Comparison of ENCODE assay signal across 19 cellular contexts in the genomic region with DNA sequence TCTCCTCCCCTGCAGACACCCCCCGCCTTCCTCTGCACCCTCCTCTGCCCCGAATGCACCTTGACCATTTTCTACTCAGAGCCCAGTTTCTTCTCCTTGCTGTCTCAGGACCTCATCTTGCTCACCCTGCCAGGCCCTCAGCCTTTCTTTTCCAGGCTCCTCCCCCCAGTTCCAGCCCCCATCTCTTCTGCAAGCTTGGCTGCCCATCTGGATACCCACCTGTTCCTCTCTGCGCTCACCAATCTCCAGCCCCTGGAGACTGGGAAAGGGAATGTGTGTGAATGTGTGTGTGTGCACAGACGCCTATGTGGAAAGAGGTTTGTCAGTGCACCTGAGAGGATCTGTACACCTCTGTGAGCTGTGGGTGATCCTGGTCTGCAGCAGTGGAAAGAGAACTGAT. TPM values are rescaled to one million over a fixed set of nuclear protein-coding genes. Genes with fewer than 3 reads are reported as not detected.
A peak's percentile ranks its signal among the peaks of the same experiment; 100 is the strongest.
DNase-seq lines count a peak whose midpoint lies in the region; ATAC-seq and TF ChIP-seq lines count a peak whose summit lies in the region.
"Had no signal": no experiment of that assay in that cellular context is flagged by ENCODE, and none has a peak within 500 bp of the region (broad histone marks: within the 10 kb centered on the region; RNA-seq: fewer than 3 reads in every experiment).

No MANE protein-coding gene starts in this region.

- H3K79me1 ChIP-seq in neuronal stem cell (ENCODE audit: low read depth, low read length) = no peaks in the 10 kb centered on the region

- peak overlapping the region; percentile 17 for H3K18ac ChIP-seq in neuronal stem cell (ENCODE audit: low read length)

- H3K14ac ChIP-seq in neuronal stem cell (ENCODE audit: low read length) = no peak overlapping the region

- peak overlapping the region in 10 of 11 experiments; percentile 76 to 98 (median 90); a peak in 18 of 22 replicates for H3K4me2 ChIP-seq in BLaER1 treated with 17β-estradiol and CSF1 and Interleukin-3, amounts not matched to agents 10 nM and 100 nM
- H3K4me2 ChIP-seq in neuronal stem cell (ENCODE audit: insufficient read depth, low read length, poor library complexity, severe bottlenecking) = no peak overlapping the region
- H3K4me2 ChIP-seq: A549, KMS-11 had no signal

- no peak overlapping the region for H4K8ac ChIP-seq in neuronal stem cell (ENCODE audit: low read depth, low read length)

- POLR2A ChIA-PET in activated B cell treated with CpG ODN at 0.5 μM for 24 hours (lab: Charles Lee) = no interaction called here
- POLR2A ChIA-PET in CD4-positive, alpha-beta memory T cell (lab: Charles Lee; ENCODE audit: partially characterized antibody) = no interaction called here

- H3K36me3 ChIP-seq in BLaER1 treated with 17β-estradiol and CSF1 and Interleukin-3, amounts not matched to agents 10 nM and 100 nM = no peaks in the 10 kb centered on the region
- H3K36me3 ChIP-seq in neuronal stem cell (replicated peaks in 1 of 2; ENCODE audit: control insufficient read depth in 2 of 2, insufficient read depth in 2 of 2, low read length in 2 of 2) = peaks cover 5 to 6% of the 10 kb centered on the region in 2 donors
- H3K36me3 ChIP-seq in CD4-positive, alpha-beta memory T cell (ENCODE audit: insufficient read depth, low read length) = no peaks in the 10 kb centered on the region
- H3K36me3 ChIP-seq: SJCRH30 had no signal

- no peak overlapping the region for H3K27ac ChIP-seq in BLaER1 treated with 17β-estradiol and CSF1 and Interleukin-3, amounts not matched to agents 10 nM and 100 nM
- no peak overlapping the region for H3K27ac ChIP-seq in neuronal stem cell (replicated peaks; ENCODE audit: low read length)
- no peak overlapping the region for H3K27ac ChIP-seq in CD4-positive, alpha-beta memory T cell (ENCODE audit: low read depth, low read length)
- H3K27ac ChIP-seq: A549, KMS-11, SJCRH30 had no signal

- H4K20me1 ChIP-seq in BLaER1 treated with 17β-estradiol and CSF1 and Interleukin-3, amounts not matched to agents 10 nM and 100 nM = no peaks in the 10 kb centered on the region; a peak in 1 of 22 replicates

- H2BK120ac ChIP-seq in neuronal stem cell (ENCODE audit: low read depth, low read length) = no peak overlapping the region

- ATAC-seq in activated B cell treated with CpG ODN at 0.5 μM for 24 hours (ENCODE audit: low read depth) (no peak), HG03439 (IDR thresholded peaks at IDR 0.05; ENCODE audit: unreplicated experiment) (no peak)
- ATAC-seq: A549, PC-3 had no signal

- no peaks in the 10 kb centered on the region for H3K9me3 ChIP-seq in BLaER1 treated with 17β-estradiol and CSF1 and Interleukin-3, amounts not matched to agents 10 nM and 100 nM (replicated peaks in 1 of 11)
- H3K9me3 ChIP-seq in neuronal stem cell (replicated peaks in 1 of 2; ENCODE audit: control insufficient read depth in 2 of 2, insufficient read depth in 1 of 2, low read depth in 1 of 2, low read length in 2 of 2) = no peaks in the 10 kb centered on the region
- H3K9me3 ChIP-seq in CD4-positive, alpha-beta memory T cell (ENCODE audit: control insufficient read depth in 1 of 2, low read length in 2 of 2) = no peaks in the 10 kb centered on the region
- H3K9me3 ChIP-seq: A549, SJCRH30 had no signal

- H3K27me3 Mint-ChIP-seq in activated B cell treated with CpG ODN at 0.5 μM for 24 hours = no peaks in the 10 kb centered on the region
- H3K27me3 Mint-ChIP-seq in CD4-positive, alpha-beta memory T cell = peaks cover 0 to 2% of the 10 kb centered on the region in 2 donors

- no peak overlapping the region for H2AK5ac ChIP-seq in neuronal stem cell (ENCODE audit: low read depth, low read length)

- DNase-seq in NCI-H2171 (lab: John Stamatoyannopoulos, UW) (peak; percentile 94), activated B cell treated with CpG ODN at 0.5 μM for 24 hours (no peak), neuronal stem cell (ENCODE audit: low spot score) (no peak), germinal center (ENCODE audit: low spot score) (no peak), HT-29 (ENCODE audit: low spot score) (no peak)
- DNase-seq in CD4-positive, alpha-beta memory T cell = no peak
- DNase-seq: DMS79, GOT3, NCI-H1048, NCI-H1436 treated with DMSO at 0.1 percent for 48 hours, NCI-H2081 treated with DMSO at 0.1 percent for 48 hours, NCI-H226, PC-3, SJCRH30 had no signal

- H2BK5ac ChIP-seq in neuronal stem cell (ENCODE audit: low read length) = no peak overlapping the region

- no peak overlapping the region for H3K4me3 ChIP-seq in BLaER1 treated with 17β-estradiol and CSF1 and Interleukin-3, amounts not matched to agents 10 nM and 100 nM
- no peak overlapping the region for H3K4me3 ChIP-seq in neuronal stem cell (ENCODE audit: low read length in 2 of 2)
- H3K4me3 ChIP-seq in CD4-positive, alpha-beta memory T cell (ENCODE audit: low read length in 2 of 2) = no peak overlapping the region
- H3K4me3 ChIP-seq: A549, SJCRH30 had no signal

- H3K9me3 Mint-ChIP-seq in activated B cell treated with CpG ODN at 0.5 μM for 24 hours = no peaks in the 10 kb centered on the region
- H3K9me3 Mint-ChIP-seq in CD4-positive, alpha-beta memory T cell = peaks cover 0 to 1% (median 0%) of the 10 kb centered on the region in 8 donors

- no peak overlapping the region for H3K4me3 Mint-ChIP-seq in activated B cell treated with CpG ODN at 0.5 μM for 24 hours
- no peak overlapping the region for H3K4me3 Mint-ChIP-seq in CD4-positive, alpha-beta memory T cell

- H3K4ac ChIP-seq in neuronal stem cell (ENCODE audit: low read length) = no peak overlapping the region

- CTCF ChIA-PET in activated B cell treated with CpG ODN at 0.5 μM for 24 hours (lab: Charles Lee) = no interaction called here
- CTCF ChIA-PET in CD4-positive, alpha-beta memory T cell (lab: Charles Lee; ENCODE audit: partially characterized antibody) = no interaction called here

- no peak overlapping the region for H2BK12ac ChIP-seq in neuronal stem cell (ENCODE audit: low read length)

- intact Hi-C loops in activated B cell treated with CpG ODN at 0.5 μM for 24 hours (cut with micrococcal nuclease) = no loop called here
- intact Hi-C loops in CD4-positive, alpha-beta memory T cell (cut with micrococcal nuclease) = no loop called here

- H2AFZ ChIP-seq in neuronal stem cell (ENCODE audit: low read length) = no peak overlapping the region

- H3K36me3 Mint-ChIP-seq in activated B cell treated with CpG ODN at 0.5 μM for 24 hours (ENCODE audit: low read depth) = no peaks in the 10 kb centered on the region
- H3K36me3 Mint-ChIP-seq in CD4-positive, alpha-beta memory T cell = no peaks in the 10 kb centered on the region

- peaks cover 52 to 95% (median 75%) of the 10 kb centered on the region in 10 experiments for H3K4me1 ChIP-seq in BLaER1 treated with 17β-estradiol and CSF1 and Interleukin-3, amounts not matched to agents 10 nM and 100 nM
- H3K4me1 ChIP-seq in neuronal stem cell (ENCODE audit: control insufficient read depth in 2 of 2, insufficient read depth in 1 of 2, low read depth in 1 of 2, low read length in 2 of 2) = peaks cover 0 to 11% of the 10 kb centered on the region in 2 donors
- H3K4me1 ChIP-seq in CD4-positive, alpha-beta memory T cell (ENCODE audit: insufficient read depth, low read length) = no peaks in the 10 kb centered on the region
- H3K4me1 ChIP-seq: A549, SJCRH30 had no signal

- TF ChIP-seq CTCF in activated B cell treated with CpG ODN at 0.5 μM for 24 hours (IDR thresholded peaks at IDR 0.05) = no peak

- H3K4me1 Mint-ChIP-seq in activated B cell treated with CpG ODN at 0.5 μM for 24 hours = peaks cover 21% of the 10 kb centered on the region
- H3K4me1 Mint-ChIP-seq in CD4-positive, alpha-beta memory T cell = no peaks in the 10 kb centered on the region

- no peak overlapping the region for H3K23ac ChIP-seq in neuronal stem cell (ENCODE audit: low read depth, low read length, poor library complexity)

- peak overlapping the region in 1 of 11 experiments; percentile 15; a peak in 1 of 22 replicates for H3K9ac ChIP-seq in BLaER1 treated with 17β-estradiol and CSF1 and Interleukin-3, amounts not matched to agents 10 nM and 100 nM
- no peak overlapping the region for H3K9ac ChIP-seq in neuronal stem cell (ENCODE audit: low read depth, low read length, poor library complexity)
- H3K9ac ChIP-seq: KMS-11 had no signal

- no peak overlapping the region for H4K91ac ChIP-seq in neuronal stem cell (ENCODE audit: low read depth, low read length, poor library complexity)

- peak overlapping the region; percentile 37 for H3K27ac Mint-ChIP-seq in activated B cell treated with CpG ODN at 0.5 μM for 24 hours
- H3K27ac Mint-ChIP-seq in CD4-positive, alpha-beta memory T cell = peak overlapping the region in 1 of 7 donors; percentile 38

- H2BK15ac ChIP-seq in neuronal stem cell (ENCODE audit: low read length) = peak overlapping the region; percentile 55

- 0 out of 22 replicates have a peak, but pooled peaks cover 0 to under 1% (median 0%) of the 10 kb centered on the region in 11 experiments for H3K27me3 ChIP-seq in BLaER1 treated with 17β-estradiol and CSF1 and Interleukin-3, amounts not matched to agents 10 nM and 100 nM
- H3K27me3 ChIP-seq in neuronal stem cell (ENCODE audit: control insufficient read depth in 3 of 3, insufficient read depth in 3 of 3, low read depth in 1 of 3, low read length in 3 of 3) = peaks cover 0 to 4% (median 0%) of the 10 kb centered on the region in 3 experiments
- H3K27me3 ChIP-seq in CD4-positive, alpha-beta memory T cell (ENCODE audit: insufficient read depth, low read length) = no peaks in the 10 kb centered on the region
- H3K27me3 ChIP-seq: SJCRH30 had no signal

- WGBS in neuronal stem cell (ENCODE audit: extremely low coverage in 2 of 2, insufficient read length in 2 of 2, insufficient replicate concordance in 1 of 2), 2 donors = no CpG with 5 or more reads among the region's 4 CpGs

RNA-seq across cellular contexts. Expression of gene SLC22A12, which starts 36.4 kb away (rescaled TPM):
- total RNA-seq in activated B cell treated with CpG ODN at 0.5 μM for 24 hours = not detected in 2 replicates
- polyA plus RNA-seq in neuronal stem cell (2013, experiment 1 of 2) = not detected
- polyA plus RNA-seq in neuronal stem cell (2013, experiment 2 of 2) = not detected
- total RNA-seq in CD4-positive, alpha-beta memory T cell = not detected
- not detected for polyA plus RNA-seq in CD4-positive, alpha-beta memory T cell
- total RNA-seq in HT-29 (2014; rRNA removed; shearing (Covaris generic)) = not detected in 2 replicates
- total RNA-seq: M059J, PC-3, SJCRH30 had no signal
- polyA plus RNA-seq: A549 had no signal
